8 cellular contexts compared by ENCODE assay signal in genomic region chr10:122878799-122879338, GRCh38. TPM values are rescaled to one million over a fixed set of nuclear protein-coding genes. Genes with fewer than 3 reads are reported as not detected.
DNase-seq lines count a peak whose midpoint lies in the region; ATAC-seq and TF ChIP-seq lines count a peak whose summit lies in the region.

No MANE protein-coding gene starts in this region.

- TF ChIP-seq CTCF in OCI-LY3 (IDR thresholded peaks at IDR 0.05; ENCODE audit: low read depth, low read length) = no peak

- DNase-seq in NCI-H345 (lab: John Stamatoyannopoulos, UW) (peak; percentile 53), NCI-H345 treated with DMSO at 0.1 percent for 48 hours (lab: John Stamatoyannopoulos, UW; ENCODE audit: unreplicated experiment) (no peak), ureter (ENCODE audit: low spot score) (no peak), T1000 (lab: John Stamatoyannopoulos, UW) (no peak)
- DNase-seq in effector memory CD8-positive, alpha-beta T cell = no peak
- peak in 1 of 10 donors; percentile 0 for DNase-seq in naive thymus-derived CD8-positive, alpha-beta T cell

- peak overlapping the region; percentile 77; the same call in 1 of the 2 replicates for H2AFZ ChIP-seq in OCI-LY3 (ENCODE audit: low read depth, low read length)

- POLR2A ChIA-PET in naive thymus-derived CD8-positive, alpha-beta T cell (lab: Charles Lee) = interaction anchor here (1.1 to 1.3 kb wide), 2 partner anchors 75 to 129 kb away, joined by 4 read pairs; partner anchors contain the start of gene C10orf88

- H3K9me3 ChIP-seq in OCI-LY3 (ENCODE audit: insufficient read depth, low read length) = no peaks in the 10 kb centered on the region

- peaks cover 2% of the 10 kb centered on the region; the same call in 1 of the 2 replicates for H4K20me1 ChIP-seq in OCI-LY3 (ENCODE audit: insufficient read depth, low read length)

- H3K27me3 Mint-ChIP-seq in effector memory CD8-positive, alpha-beta T cell = no peaks in the 10 kb centered on the region
- no peaks in the 10 kb centered on the region for H3K27me3 Mint-ChIP-seq in naive thymus-derived CD8-positive, alpha-beta T cell

- peaks cover 11% of the 10 kb centered on the region for H3K4me1 ChIP-seq in OCI-LY3 (ENCODE audit: low read length)

- H3K27me3 ChIP-seq in OCI-LY3 (ENCODE audit: low read depth, low read length) = no peaks in the 10 kb centered on the region

- H3K4me3 Mint-ChIP-seq in effector memory CD8-positive, alpha-beta T cell = peak overlapping the region; percentile 93 to 96
- H3K4me3 Mint-ChIP-seq in naive thymus-derived CD8-positive, alpha-beta T cell = peak overlapping the region; percentile 86 to 97 (median 93)

- H3K9me3 Mint-ChIP-seq in effector memory CD8-positive, alpha-beta T cell = no peaks in the 10 kb centered on the region
- H3K9me3 Mint-ChIP-seq in naive thymus-derived CD8-positive, alpha-beta T cell = no peaks in the 10 kb centered on the region

- peak; percentile 21 for ATAC-seq in HG02759 (IDR thresholded peaks at IDR 0.05; ENCODE audit: unreplicated experiment)
- ATAC-seq in effector memory CD8-positive, alpha-beta T cell (replicated peaks) = peak; percentile 8
- peak; percentile 4 for ATAC-seq in naive thymus-derived CD8-positive, alpha-beta T cell

- peaks cover 61% of the 10 kb centered on the region for H3K79me2 ChIP-seq in OCI-LY3 (ENCODE audit: low read length)

- H3K4me1 Mint-ChIP-seq in effector memory CD8-positive, alpha-beta T cell (ENCODE audit: low read depth in 2 of 2) = peaks cover 34 to 46% of the 10 kb centered on the region in 2 donors
- H3K4me1 Mint-ChIP-seq in naive thymus-derived CD8-positive, alpha-beta T cell = peaks cover 27 to 68% (median 61%) of the 10 kb centered on the region in 4 donors

- H3K36me3 Mint-ChIP-seq in effector memory CD8-positive, alpha-beta T cell (ENCODE audit: insufficient read depth) = peaks cover 16% of the 10 kb centered on the region
- H3K36me3 Mint-ChIP-seq in naive thymus-derived CD8-positive, alpha-beta T cell = peaks cover 0 to 19% (median 12%) of the 10 kb centered on the region in 3 donors

- peaks cover 32% of the 10 kb centered on the region for H3K36me3 ChIP-seq in OCI-LY3 (replicated peaks; ENCODE audit: low read depth, low read length)

- H3K27ac Mint-ChIP-seq in effector memory CD8-positive, alpha-beta T cell = peak overlapping the region; percentile 93 to 94
- H3K27ac Mint-ChIP-seq in naive thymus-derived CD8-positive, alpha-beta T cell = peak overlapping the region; percentile 82 to 97 (median 95)

- peak overlapping the region; percentile 95 for H3K9ac ChIP-seq in OCI-LY3 (ENCODE audit: low read length)

- peak overlapping the region; percentile 100 for H3K4me3 ChIP-seq in OCI-LY3 (ENCODE audit: low read length)

- H3K4me2 ChIP-seq in OCI-LY3 (ENCODE audit: low read length) = peak overlapping the region; percentile 94

- peak overlapping the region; percentile 57 for H3K27ac ChIP-seq in OCI-LY3 (ENCODE audit: low read length)

RNA-seq across cellular contexts. Expression of gene FAM24B, which starts 0.5 kb away (rescaled TPM):
- 10 to 100 TPM; 16.5 to 18.5 TPM for total RNA-seq in naive thymus-derived CD8-positive, alpha-beta T cell
- 1 to 10 TPM; 3.5 to 7.9 (median 7.7) TPM for polyA plus RNA-seq in naive thymus-derived CD8-positive, alpha-beta T cell
- 6.4 TPM for total RNA-seq in ureter

RNA-seq across cellular contexts. Expression of gene FAM24A, which starts 31.5 kb away (rescaled TPM):
- not detected for total RNA-seq in naive thymus-derived CD8-positive, alpha-beta T cell
- polyA plus RNA-seq in naive thymus-derived CD8-positive, alpha-beta T cell = not detected
- not detected for total RNA-seq in ureter

RNA-seq across cellular contexts. Expression of gene CUZD1, which starts 33.2 kb away (rescaled TPM):
- total RNA-seq in naive thymus-derived CD8-positive, alpha-beta T cell = 1 to 10 TPM; 3.9 to 4.1 TPM
- polyA plus RNA-seq in naive thymus-derived CD8-positive, alpha-beta T cell = under 1 TPM; 0.50 to 0.83 (median 0.64) TPM
- 0.94 TPM for total RNA-seq in ureter
